Comparison of ENCODE assay signal across 13 cellular contexts in genomic region chr7:10128748-10129147, GRCh38.
DNase-seq lines count a peak whose midpoint lies in the region; ATAC-seq, FAIRE-seq and TF ChIP-seq lines count a peak whose summit lies in the region.
"Had no signal": no experiment of that assay in that cellular context is flagged by ENCODE, and none has a peak within 500 bp of the region (broad histone marks: within the 10 kb centered on the region; RNA-seq: fewer than 3 reads in every experiment).

No MANE protein-coding gene starts in this region.

- H3K9ac ChIP-seq in neural progenitor cell = no peak overlapping the region

- no peaks in the 10 kb centered on the region for H3K9me3 ChIP-seq in neural progenitor cell (ENCODE audit: low read depth)

- H3K79me2 ChIP-seq in neural progenitor cell (ENCODE audit: low read depth) = no peaks in the 10 kb centered on the region

- no peak overlapping the region for H3K27ac ChIP-seq in neural progenitor cell

- POLR2A ChIA-PET in T-cell (lab: Charles Lee) = no interaction called here

- H3K27me3 Mint-ChIP-seq in neural progenitor cell (ENCODE audit: insufficient read depth, low read depth) (no peaks in the 10 kb centered on the region), T-cell (no peaks in the 10 kb centered on the region)

- peaks cover 2% of the 10 kb centered on the region for H3K4me1 ChIP-seq in neural progenitor cell

- H3K4me2 ChIP-seq in neural progenitor cell = no peak overlapping the region

- no peak overlapping the region for H2AFZ ChIP-seq in neural progenitor cell (replicated peaks)

- H3K4me3 ChIP-seq in neural progenitor cell = no peak overlapping the region

- H3K36me3 ChIP-seq in neural progenitor cell = no peaks in the 10 kb centered on the region

- H3K36me3 Mint-ChIP-seq in neural progenitor cell (no peaks in the 10 kb centered on the region), T-cell (no peaks in the 10 kb centered on the region)

- H3K4me1 Mint-ChIP-seq in neural progenitor cell (peaks cover under 1% of the 10 kb centered on the region), T-cell (no peaks in the 10 kb centered on the region)

- peak; percentile 54 for TF ChIP-seq CTCF in neural progenitor cell (IDR thresholded peaks at IDR 0.05)

- no peak for TF ChIP-seq POLR2A in GM18505 (IDR thresholded peaks at IDR 0.05; ENCODE audit: borderline replicate concordance, extremely low read depth, insufficient read depth, insufficient read length)

- no peaks in the 10 kb centered on the region for H3K9me3 Mint-ChIP-seq in neural progenitor cell
- peaks cover 0 to 4% (median under 1%) of the 10 kb centered on the region in 3 donors for H3K9me3 Mint-ChIP-seq in T-cell

- CTCF ChIA-PET in T-cell (lab: Charles Lee) = no interaction called here

- FAIRE-seq in endometrium (lab: Jason Lieb, UNC) = peak; percentile 21
- FAIRE-seq: A204.1, kidney had no signal

- H3F3A ChIP-seq in neural progenitor cell (ENCODE audit: low read depth) = peaks cover 3% of the 10 kb centered on the region

- no peak overlapping the region for H3K27ac Mint-ChIP-seq in neural progenitor cell
- H3K27ac Mint-ChIP-seq in T-cell = no peak overlapping the region

- ATAC-seq in T-cell (replicated peaks in 1 of 4) (no peak), GM18505 (IDR thresholded peaks at IDR 0.05; ENCODE audit: unreplicated experiment) (no peak)
- ATAC-seq: sciatic nerve had no signal

- no peak overlapping the region for H3K4me3 Mint-ChIP-seq in neural progenitor cell
- H3K4me3 Mint-ChIP-seq in T-cell = no peak overlapping the region

- H3K27me3 ChIP-seq in neural progenitor cell = no peaks in the 10 kb centered on the region

- no peaks in the 10 kb centered on the region for H4K20me1 ChIP-seq in neural progenitor cell (ENCODE audit: low read depth)

- peak in 2 of 3 experiments; percentile 18 to 52 for DNase-seq in NCI-H1417 (lab: John Stamatoyannopoulos, UW)
- DNase-seq in NCI-H1417 treated with DMSO at 0.1 percent for 48 hours (lab: John Stamatoyannopoulos, UW) = no peak
- peak; percentile 61 for DNase-seq in NCI-H69 (lab: John Stamatoyannopoulos, UW)
- peak; percentile 47 for DNase-seq in neural progenitor cell (ENCODE audit: low spot score)
- no peak for DNase-seq in activated CD4-positive, alpha-beta T cell treated with anti-CD3 and anti-CD28 coated beads, Interleukin-2, amount 50 U/mL, for 4 hours
- DNase-seq in T-cell = no peak
- DNase-seq: activated T-cell treated with anti-CD3 and anti-CD28 coated beads, Interleukin-2, amount 50 U/mL, for 48 hours; kidney; MV-4-11 had no signal

Comparison
In these comparisons a context has a peak if more than half of its experiments do, and no peak if none do; other contexts are left out.
1. DNase-seq: peak in NCI-H1417 (2 of 3), NCI-H69 (single experiment) and neural progenitor cell (single experiment); none in NCI-H1417 treated with DMSO at 0.1 percent for 48 hours (single experiment), activated CD4-positive, alpha-beta T cell treated with anti-CD3 and anti-CD28 coated beads, Interleukin-2, amount 50 U/mL, for 4 hours (0 of 2) and T-cell (0 of 34).